1 cellular context compared by ENCODE assay signal in genomic region chr11:94017446-94017845, GRCh38.
TF ChIP-seq lines count a peak whose summit lies in the region.

No MANE protein-coding gene starts in this region.

TF ChIP-seq in GM23338, 12 proteins besides CTCF, POLR2A, EP300 and RAD21 (continued from another document):
- TF ChIP-seq ZNF462 (CRISPR knock-in tag; IDR thresholded peaks at IDR 0.05) (no peak), ZNF331 (CRISPR knock-in tag; IDR thresholded peaks at IDR 0.05; ENCODE audit: low read depth) (no peak), EZH2phosphoT487 (IDR thresholded peaks at IDR 0.05; ENCODE audit: unreplicated experiment) (no peak), JUNB (IDR thresholded peaks at IDR 0.05; ENCODE audit: unreplicated experiment) (no peak), ZNF114 (CRISPR knock-in tag; IDR thresholded peaks at IDR 0.05) (no peak)
